Comparison of ENCODE assay signal across 1 cellular context in the genomic region with DNA sequence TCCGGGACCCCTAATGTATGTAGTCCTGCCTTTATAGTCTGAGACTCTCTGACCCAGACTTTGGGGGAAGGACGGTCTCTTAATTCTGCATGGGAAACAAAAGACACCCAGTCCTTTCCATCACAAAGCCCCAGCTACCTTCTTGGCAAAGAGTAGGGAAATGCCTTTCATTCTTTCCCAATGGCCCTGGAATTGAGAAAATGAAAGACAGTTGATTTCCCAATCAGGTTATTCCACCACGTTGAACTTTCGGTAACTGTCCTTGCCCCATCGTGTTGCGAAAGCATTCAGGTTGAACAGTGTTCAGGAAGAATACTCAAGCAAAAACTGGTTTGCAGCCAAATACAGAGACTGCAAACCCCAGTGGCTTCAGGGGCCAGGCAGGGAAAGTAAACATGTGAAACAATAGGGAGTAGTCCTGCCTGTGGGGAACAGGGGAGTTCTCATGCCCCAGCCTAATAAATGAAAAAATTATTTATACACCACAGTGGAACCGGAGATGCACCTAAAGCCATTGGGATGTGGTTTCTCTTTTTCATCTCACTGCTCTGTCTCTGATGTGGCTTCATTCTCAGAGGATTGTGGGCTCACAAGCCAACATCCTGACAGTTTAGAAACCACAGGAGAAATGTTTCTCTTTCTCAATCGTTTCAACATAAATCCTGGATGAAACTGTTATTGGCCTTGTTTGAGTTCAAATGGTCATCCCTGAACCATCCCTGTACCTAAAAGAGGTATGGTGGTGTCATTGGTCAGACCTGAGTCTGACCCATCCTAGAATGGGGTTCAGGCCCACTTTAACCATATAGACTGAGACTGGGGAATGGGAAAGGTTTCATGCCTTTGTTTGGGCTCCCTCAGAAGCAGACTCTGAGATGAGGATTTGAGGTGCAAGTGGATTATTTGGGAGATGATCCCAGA.
TF ChIP-seq lines count a peak whose summit lies in the region.

No MANE protein-coding gene starts in this region.

TF ChIP-seq in HepG2, 621 proteins besides CTCF, POLR2A, EP300 and RAD21 (continued from another document and continues in another):
- no peak for TF ChIP-seq ZNF367 (CRISPR knock-in tag; IDR thresholded peaks at IDR 0.05; ENCODE audit: borderline replicate concordance)
- TF ChIP-seq, protein P1, sequence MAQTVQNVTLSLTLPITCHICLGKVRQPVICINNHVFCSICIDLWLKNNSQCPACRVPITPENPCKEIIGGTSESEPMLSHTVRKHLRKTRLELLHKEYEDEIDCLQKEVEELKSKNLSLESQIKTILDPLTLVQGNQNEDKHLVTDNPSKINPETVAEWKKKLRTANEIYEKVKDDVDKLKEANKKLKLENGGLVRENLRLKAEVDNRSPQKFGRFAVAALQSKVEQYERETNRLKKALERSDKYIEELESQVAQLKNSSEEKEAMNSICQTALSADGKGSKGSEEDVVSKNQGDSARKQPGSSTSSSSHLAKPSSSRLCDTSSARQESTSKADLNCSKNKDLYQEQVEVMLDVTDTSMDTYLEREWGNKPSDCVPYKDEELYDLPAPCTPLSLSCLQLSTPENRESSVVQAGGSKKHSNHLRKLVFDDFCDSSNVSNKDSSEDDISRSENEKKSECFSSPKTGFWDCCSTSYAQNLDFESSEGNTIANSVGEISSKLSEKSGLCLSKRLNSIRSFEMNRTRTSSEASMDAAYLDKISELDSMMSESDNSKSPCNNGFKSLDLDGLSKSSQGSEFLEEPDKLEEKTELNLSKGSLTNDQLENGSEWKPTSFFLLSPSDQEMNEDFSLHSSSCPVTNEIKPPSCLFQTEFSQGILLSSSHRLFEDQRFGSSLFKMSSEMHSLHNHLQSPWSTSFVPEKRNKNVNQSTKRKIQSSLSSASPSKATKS (CRISPR knock-in tag; IDR thresholded peaks at IDR 0.05): peak; percentile 97; the same call in 1 of the 2 replicates
- TF ChIP-seq, protein P2, sequence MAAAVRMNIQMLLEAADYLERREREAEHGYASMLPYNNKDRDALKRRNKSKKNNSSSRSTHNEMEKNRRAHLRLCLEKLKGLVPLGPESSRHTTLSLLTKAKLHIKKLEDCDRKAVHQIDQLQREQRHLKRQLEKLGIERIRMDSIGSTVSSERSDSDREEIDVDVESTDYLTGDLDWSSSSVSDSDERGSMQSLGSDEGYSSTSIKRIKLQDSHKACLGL (CRISPR knock-in tag; IDR thresholded peaks at IDR 0.05): peak; percentile 30; the same call in 1 of the 2 replicates
- TF ChIP-seq, protein P3, sequence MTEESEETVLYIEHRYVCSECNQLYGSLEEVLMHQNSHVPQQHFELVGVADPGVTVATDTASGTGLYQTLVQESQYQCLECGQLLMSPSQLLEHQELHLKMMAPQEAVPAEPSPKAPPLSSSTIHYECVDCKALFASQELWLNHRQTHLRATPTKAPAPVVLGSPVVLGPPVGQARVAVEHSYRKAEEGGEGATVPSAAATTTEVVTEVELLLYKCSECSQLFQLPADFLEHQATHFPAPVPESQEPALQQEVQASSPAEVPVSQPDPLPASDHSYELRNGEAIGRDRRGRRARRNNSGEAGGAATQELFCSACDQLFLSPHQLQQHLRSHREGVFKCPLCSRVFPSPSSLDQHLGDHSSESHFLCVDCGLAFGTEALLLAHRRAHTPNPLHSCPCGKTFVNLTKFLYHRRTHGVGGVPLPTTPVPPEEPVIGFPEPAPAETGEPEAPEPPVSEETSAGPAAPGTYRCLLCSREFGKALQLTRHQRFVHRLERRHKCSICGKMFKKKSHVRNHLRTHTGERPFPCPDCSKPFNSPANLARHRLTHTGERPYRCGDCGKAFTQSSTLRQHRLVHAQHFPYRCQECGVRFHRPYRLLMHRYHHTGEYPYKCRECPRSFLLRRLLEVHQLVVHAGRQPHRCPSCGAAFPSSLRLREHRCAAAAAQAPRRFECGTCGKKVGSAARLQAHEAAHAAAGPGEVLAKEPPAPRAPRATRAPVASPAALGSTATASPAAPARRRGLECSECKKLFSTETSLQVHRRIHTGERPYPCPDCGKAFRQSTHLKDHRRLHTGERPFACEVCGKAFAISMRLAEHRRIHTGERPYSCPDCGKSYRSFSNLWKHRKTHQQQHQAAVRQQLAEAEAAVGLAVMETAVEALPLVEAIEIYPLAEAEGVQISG (CRISPR knock-in tag; IDR thresholded peaks at IDR 0.05): peak; percentile 96
- TF ChIP-seq, protein P4, sequence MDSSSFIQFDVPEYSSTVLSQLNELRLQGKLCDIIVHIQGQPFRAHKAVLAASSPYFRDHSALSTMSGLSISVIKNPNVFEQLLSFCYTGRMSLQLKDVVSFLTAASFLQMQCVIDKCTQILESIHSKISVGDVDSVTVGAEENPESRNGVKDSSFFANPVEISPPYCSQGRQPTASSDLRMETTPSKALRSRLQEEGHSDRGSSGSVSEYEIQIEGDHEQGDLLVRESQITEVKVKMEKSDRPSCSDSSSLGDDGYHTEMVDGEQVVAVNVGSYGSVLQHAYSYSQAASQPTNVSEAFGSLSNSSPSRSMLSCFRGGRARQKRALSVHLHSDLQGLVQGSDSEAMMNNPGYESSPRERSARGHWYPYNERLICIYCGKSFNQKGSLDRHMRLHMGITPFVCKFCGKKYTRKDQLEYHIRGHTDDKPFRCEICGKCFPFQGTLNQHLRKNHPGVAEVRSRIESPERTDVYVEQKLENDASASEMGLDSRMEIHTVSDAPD (CRISPR knock-in tag; IDR thresholded peaks at IDR 0.05): peak; percentile 99
- peak; percentile 97; the same call in 1 of the 2 replicates for TF ChIP-seq EHMT2 (IDR thresholded peaks at IDR 0.05; ENCODE audit: borderline replicate concordance, low read depth, low read length)
- TF ChIP-seq SCMH1 (CRISPR knock-in tag; IDR thresholded peaks at IDR 0.05; ENCODE audit: borderline replicate concordance): no peak
- peak; percentile 99 for TF ChIP-seq RXRB (CRISPR knock-in tag; IDR thresholded peaks at IDR 0.05; ENCODE audit: borderline replicate concordance)
- TF ChIP-seq EED (CRISPR knock-in tag; IDR thresholded peaks at IDR 0.05): no peak; the same call in 1 of the 2 replicates
- TF ChIP-seq FOXA1 (IDR thresholded peaks at IDR 0.05): peak; percentile 60
- peak; percentile 99 for TF ChIP-seq FOXA1 (CRISPR knock-in tag; IDR thresholded peaks at IDR 0.05)
- TF ChIP-seq, protein P5, sequence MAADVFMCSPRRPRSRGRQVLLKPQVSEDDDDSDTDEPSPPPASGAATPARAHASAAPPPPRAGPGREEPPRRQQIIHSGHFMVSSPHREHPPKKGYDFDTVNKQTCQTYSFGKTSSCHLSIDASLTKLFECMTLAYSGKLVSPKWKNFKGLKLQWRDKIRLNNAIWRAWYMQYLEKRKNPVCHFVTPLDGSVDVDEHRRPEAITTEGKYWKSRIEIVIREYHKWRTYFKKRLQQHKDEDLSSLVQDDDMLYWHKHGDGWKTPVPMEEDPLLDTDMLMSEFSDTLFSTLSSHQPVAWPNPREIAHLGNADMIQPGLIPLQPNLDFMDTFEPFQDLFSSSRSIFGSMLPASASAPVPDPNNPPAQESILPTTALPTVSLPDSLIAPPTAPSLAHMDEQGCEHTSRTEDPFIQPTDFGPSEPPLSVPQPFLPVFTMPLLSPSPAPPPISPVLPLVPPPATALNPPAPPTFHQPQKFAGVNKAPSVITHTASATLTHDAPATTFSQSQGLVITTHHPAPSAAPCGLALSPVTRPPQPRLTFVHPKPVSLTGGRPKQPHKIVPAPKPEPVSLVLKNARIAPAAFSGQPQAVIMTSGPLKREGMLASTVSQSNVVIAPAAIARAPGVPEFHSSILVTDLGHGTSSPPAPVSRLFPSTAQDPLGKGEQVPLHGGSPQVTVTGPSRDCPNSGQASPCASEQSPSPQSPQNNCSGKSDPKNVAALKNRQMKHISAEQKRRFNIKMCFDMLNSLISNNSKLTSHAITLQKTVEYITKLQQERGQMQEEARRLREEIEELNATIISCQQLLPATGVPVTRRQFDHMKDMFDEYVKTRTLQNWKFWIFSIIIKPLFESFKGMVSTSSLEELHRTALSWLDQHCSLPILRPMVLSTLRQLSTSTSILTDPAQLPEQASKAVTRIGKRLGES (CRISPR knock-in tag; IDR thresholded peaks at IDR 0.05; ENCODE audit: borderline replicate concordance): no peak
- peak; percentile 100 for TF ChIP-seq HDAC2 (CRISPR knock-in tag; IDR thresholded peaks at IDR 0.05)
- TF ChIP-seq, protein P6, sequence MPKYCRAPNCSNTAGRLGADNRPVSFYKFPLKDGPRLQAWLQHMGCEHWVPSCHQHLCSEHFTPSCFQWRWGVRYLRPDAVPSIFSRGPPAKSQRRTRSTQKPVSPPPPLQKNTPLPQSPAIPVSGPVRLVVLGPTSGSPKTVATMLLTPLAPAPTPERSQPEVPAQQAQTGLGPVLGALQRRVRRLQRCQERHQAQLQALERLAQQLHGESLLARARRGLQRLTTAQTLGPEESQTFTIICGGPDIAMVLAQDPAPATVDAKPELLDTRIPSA (CRISPR knock-in tag; IDR thresholded peaks at IDR 0.05; ENCODE audit: borderline replicate concordance): no peak; the same call in 1 of the 2 replicates
- peak; percentile 44 for TF ChIP-seq RBM22 (optimal IDR thresholded peaks at IDR 0.05; ENCODE audit: low read length)
- TF ChIP-seq, protein P7, sequence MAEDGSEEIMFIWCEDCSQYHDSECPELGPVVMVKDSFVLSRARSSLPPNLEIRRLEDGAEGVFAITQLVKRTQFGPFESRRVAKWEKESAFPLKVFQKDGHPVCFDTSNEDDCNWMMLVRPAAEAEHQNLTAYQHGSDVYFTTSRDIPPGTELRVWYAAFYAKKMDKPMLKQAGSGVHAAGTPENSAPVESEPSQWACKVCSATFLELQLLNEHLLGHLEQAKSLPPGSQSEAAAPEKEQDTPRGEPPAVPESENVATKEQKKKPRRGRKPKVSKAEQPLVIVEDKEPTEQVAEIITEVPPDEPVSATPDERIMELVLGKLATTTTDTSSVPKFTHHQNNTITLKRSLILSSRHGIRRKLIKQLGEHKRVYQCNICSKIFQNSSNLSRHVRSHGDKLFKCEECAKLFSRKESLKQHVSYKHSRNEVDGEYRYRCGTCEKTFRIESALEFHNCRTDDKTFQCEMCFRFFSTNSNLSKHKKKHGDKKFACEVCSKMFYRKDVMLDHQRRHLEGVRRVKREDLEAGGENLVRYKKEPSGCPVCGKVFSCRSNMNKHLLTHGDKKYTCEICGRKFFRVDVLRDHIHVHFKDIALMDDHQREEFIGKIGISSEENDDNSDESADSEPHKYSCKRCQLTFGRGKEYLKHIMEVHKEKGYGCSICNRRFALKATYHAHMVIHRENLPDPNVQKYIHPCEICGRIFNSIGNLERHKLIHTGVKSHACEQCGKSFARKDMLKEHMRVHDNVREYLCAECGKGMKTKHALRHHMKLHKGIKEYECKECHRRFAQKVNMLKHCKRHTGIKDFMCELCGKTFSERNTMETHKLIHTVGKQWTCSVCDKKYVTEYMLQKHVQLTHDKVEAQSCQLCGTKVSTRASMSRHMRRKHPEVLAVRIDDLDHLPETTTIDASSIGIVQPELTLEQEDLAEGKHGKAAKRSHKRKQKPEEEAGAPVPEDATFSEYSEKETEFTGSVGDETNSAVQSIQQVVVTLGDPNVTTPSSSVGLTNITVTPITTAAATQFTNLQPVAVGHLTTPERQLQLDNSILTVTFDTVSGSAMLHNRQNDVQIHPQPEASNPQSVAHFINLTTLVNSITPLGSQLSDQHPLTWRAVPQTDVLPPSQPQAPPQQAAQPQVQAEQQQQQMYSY (CRISPR knock-in tag; IDR thresholded peaks at IDR 0.05): no peak; the same call in 1 of the 2 replicates
- no peak for TF ChIP-seq ARNT (IDR thresholded peaks at IDR 0.05)
- TF ChIP-seq ZNF205 (CRISPR knock-in tag; IDR thresholded peaks at IDR 0.05): peak; percentile 97
- TF ChIP-seq CENPX (CRISPR knock-in tag; IDR thresholded peaks at IDR 0.05): no peak
- no peak for TF ChIP-seq ZKSCAN5 (CRISPR knock-in tag; IDR thresholded peaks at IDR 0.05)
- TF ChIP-seq ZNF543 (CRISPR knock-in tag; IDR thresholded peaks at IDR 0.05): peak; percentile 96
- peak; percentile 95 for TF ChIP-seq MED8 (CRISPR knock-in tag; IDR thresholded peaks at IDR 0.05; ENCODE audit: insufficient replicate concordance)
- peak; percentile 88 for TF ChIP-seq SIX4 (CRISPR knock-in tag; IDR thresholded peaks at IDR 0.05)
- peak; percentile 72 for TF ChIP-seq NFYC (CRISPR knock-in tag; IDR thresholded peaks at IDR 0.05)
- TF ChIP-seq, protein P8, sequence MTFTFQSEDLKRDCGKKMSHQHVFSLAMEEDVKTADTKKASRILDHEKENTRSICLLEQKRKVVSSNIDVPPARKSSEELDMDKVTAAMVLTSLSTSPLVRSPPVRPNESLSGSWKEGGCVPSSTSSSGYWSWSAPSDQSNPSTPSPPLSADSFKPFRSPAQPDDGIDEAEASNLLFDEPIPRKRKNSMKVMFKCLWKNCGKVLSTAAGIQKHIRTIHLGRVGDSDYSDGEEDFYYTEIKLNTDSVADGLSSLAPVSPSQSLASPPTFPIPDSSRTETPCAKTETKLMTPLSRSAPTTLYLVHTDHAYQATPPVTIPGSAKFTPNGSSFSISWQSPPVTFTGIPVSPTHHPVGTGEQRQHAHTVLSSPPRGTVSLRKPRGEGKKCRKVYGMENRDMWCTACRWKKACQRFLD (CRISPR knock-in tag; IDR thresholded peaks at IDR 0.05; ENCODE audit: borderline replicate concordance): no peak; the same call in 1 of the 2 replicates
- 0 out of 2 replicates have a peak, but pooled peaks have one; percentile 35 for TF ChIP-seq ZNF546 (CRISPR knock-in tag; conservative IDR thresholded peaks at IDR 0.05)
- TF ChIP-seq, protein P9, sequence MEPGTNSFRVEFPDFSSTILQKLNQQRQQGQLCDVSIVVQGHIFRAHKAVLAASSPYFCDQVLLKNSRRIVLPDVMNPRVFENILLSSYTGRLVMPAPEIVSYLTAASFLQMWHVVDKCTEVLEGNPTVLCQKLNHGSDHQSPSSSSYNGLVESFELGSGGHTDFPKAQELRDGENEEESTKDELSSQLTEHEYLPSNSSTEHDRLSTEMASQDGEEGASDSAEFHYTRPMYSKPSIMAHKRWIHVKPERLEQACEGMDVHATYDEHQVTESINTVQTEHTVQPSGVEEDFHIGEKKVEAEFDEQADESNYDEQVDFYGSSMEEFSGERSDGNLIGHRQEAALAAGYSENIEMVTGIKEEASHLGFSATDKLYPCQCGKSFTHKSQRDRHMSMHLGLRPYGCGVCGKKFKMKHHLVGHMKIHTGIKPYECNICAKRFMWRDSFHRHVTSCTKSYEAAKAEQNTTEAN (CRISPR knock-in tag; conservative IDR thresholded peaks at IDR 0.05): peak; percentile 94
- peak; percentile 97 for TF ChIP-seq ZBTB7B (CRISPR knock-in tag; IDR thresholded peaks at IDR 0.05)
- peak; percentile 99 for TF ChIP-seq ZNF136 (CRISPR knock-in tag; IDR thresholded peaks at IDR 0.05; ENCODE audit: low read depth)
- TF ChIP-seq NR2C2 (CRISPR knock-in tag; IDR thresholded peaks at IDR 0.05; ENCODE audit: borderline replicate concordance): peak; percentile 94
- no peak; the same call in 1 of the 2 replicates for TF ChIP-seq ZNF616 (CRISPR knock-in tag; IDR thresholded peaks at IDR 0.05; ENCODE audit: low read depth)
- TF ChIP-seq, protein P10, sequence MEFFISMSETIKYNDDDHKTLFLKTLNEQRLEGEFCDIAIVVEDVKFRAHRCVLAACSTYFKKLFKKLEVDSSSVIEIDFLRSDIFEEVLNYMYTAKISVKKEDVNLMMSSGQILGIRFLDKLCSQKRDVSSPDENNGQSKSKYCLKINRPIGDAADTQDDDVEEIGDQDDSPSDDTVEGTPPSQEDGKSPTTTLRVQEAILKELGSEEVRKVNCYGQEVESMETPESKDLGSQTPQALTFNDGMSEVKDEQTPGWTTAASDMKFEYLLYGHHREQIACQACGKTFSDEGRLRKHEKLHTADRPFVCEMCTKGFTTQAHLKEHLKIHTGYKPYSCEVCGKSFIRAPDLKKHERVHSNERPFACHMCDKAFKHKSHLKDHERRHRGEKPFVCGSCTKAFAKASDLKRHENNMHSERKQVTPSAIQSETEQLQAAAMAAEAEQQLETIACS (CRISPR knock-in tag; IDR thresholded peaks at IDR 0.05): no peak
- TF ChIP-seq ONECUT2 (CRISPR knock-in tag; IDR thresholded peaks at IDR 0.05): peak; percentile 63; the same call in 1 of the 2 replicates
- peak; percentile 85 for TF ChIP-seq TCF7 (IDR thresholded peaks at IDR 0.05; ENCODE audit: low read depth)
- peak; percentile 87; the same call in 1 of the 2 replicates for TF ChIP-seq HHEX (CRISPR knock-in tag; IDR thresholded peaks at IDR 0.05)
